1 cellular context compared by ENCODE assay signal in the genomic region with DNA sequence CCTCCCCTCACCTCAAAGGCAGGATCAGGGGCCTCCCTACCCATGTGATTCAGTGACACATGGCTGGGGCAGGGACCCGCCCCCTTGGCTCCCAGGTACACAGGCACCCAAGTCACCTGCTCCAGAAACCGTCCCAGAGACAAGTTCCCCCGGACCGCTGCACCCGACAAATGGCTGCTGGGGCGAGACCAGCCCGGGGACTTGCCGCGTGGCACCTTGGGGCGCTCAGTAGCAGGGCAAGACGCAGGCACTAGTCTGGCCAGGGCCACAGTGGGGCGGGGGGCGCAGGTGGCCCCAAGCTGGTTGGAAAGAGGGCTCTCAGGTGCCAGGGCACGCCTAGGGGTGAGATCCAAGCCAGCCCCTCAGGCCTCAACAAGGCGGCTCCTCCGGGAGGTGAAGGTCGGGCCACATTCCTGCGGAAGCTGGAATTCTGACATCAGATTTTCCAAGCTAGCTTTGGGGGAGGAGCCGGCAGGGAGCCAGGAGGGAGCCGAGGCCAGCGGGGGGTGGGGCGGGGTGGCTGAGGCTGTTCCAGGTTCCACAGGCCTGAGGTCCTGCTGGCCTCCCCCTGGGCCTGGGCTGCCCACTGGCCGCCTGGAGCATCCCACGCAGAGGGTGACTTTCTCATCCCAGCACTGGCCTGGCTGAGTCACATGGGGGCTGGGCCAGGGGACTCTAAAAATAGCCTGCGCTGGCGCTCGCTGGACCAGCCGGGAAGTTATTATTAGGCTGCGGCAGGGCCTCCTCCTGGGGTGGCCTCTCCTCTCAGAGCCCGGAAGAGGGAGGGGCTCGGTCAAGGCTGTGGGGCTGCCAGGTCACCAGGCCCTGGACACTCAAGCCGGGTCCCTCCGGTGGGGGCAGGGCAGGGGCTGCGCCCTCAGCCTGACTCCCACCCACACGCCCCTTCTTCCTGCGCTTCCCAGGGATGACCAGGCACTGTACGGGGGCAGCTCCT.
A peak's percentile ranks its signal among the peaks of the same experiment; 100 is the strongest.
TF ChIP-seq lines count a peak whose summit lies in the region.

No MANE protein-coding gene starts in this region.

TF ChIP-seq in HepG2, 621 proteins besides CTCF, POLR2A, EP300 and RAD21 (continued from another document and continues in another):
- TF ChIP-seq ZNF337 (CRISPR knock-in tag; IDR thresholded peaks at IDR 0.05; ENCODE audit: borderline replicate concordance, low read depth), result no peak
- TF ChIP-seq NR2F1 (CRISPR knock-in tag; IDR thresholded peaks at IDR 0.05), result peak; percentile 66 to 84; a peak in 3 of 4 replicates
- TF ChIP-seq, protein P1, sequence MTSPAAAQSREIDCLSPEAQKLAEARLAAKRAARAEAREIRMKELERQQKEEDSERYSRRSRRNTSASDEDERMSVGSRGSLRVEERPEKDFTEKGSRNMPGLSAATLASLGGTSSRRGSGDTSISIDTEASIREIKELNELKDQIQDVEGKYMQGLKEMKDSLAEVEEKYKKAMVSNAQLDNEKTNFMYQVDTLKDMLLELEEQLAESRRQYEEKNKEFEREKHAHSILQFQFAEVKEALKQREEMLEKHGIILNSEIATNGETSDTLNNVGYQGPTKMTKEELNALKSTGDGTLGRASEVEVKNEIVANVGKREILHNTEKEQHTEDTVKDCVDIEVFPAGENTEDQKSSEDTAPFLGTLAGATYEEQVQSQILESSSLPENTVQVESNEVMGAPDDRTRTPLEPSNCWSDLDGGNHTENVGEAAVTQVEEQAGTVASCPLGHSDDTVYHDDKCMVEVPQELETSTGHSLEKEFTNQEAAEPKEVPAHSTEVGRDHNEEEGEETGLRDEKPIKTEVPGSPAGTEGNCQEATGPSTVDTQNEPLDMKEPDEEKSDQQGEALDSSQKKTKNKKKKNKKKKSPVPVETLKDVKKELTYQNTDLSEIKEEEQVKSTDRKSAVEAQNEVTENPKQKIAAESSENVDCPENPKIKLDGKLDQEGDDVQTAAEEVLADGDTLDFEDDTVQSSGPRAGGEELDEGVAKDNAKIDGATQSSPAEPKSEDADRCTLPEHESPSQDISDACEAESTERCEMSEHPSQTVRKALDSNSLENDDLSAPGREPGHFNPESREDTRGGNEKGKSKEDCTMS (CRISPR knock-in tag; conservative IDR thresholded peaks at IDR 0.05), result no peak
- TF ChIP-seq NR1H2 (CRISPR knock-in tag; IDR thresholded peaks at IDR 0.05; ENCODE audit: borderline replicate concordance, low read depth), result 0 out of 2 replicates have a peak, but pooled peaks have one; percentile 51
- TF ChIP-seq MIER2 (CRISPR knock-in tag; IDR thresholded peaks at IDR 0.05), result no peak
- peak; percentile 57 for TF ChIP-seq SMAD3 (CRISPR knock-in tag; IDR thresholded peaks at IDR 0.05)
- TF ChIP-seq, protein P2, sequence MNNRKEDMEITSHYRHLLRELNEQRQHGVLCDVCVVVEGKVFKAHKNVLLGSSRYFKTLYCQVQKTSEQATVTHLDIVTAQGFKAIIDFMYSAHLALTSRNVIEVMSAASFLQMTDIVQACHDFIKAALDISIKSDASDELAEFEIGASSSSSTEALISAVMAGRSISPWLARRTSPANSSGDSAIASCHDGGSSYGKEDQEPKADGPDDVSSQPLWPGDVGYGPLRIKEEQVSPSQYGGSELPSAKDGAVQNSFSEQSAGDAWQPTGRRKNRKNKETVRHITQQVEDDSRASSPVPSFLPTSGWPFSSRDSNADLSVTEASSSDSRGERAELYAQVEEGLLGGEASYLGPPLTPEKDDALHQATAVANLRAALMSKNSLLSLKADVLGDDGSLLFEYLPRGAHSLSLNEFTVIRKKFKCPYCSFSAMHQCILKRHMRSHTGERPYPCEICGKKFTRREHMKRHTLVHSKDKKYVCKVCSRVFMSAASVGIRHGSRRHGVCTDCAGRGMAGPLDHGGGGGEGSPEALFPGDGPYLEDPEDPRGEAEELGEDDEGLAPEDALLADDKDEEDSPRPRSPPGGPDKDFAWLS (CRISPR knock-in tag; IDR thresholded peaks at IDR 0.05; ENCODE audit: borderline replicate concordance), result no peak
- TF ChIP-seq, protein P3, sequence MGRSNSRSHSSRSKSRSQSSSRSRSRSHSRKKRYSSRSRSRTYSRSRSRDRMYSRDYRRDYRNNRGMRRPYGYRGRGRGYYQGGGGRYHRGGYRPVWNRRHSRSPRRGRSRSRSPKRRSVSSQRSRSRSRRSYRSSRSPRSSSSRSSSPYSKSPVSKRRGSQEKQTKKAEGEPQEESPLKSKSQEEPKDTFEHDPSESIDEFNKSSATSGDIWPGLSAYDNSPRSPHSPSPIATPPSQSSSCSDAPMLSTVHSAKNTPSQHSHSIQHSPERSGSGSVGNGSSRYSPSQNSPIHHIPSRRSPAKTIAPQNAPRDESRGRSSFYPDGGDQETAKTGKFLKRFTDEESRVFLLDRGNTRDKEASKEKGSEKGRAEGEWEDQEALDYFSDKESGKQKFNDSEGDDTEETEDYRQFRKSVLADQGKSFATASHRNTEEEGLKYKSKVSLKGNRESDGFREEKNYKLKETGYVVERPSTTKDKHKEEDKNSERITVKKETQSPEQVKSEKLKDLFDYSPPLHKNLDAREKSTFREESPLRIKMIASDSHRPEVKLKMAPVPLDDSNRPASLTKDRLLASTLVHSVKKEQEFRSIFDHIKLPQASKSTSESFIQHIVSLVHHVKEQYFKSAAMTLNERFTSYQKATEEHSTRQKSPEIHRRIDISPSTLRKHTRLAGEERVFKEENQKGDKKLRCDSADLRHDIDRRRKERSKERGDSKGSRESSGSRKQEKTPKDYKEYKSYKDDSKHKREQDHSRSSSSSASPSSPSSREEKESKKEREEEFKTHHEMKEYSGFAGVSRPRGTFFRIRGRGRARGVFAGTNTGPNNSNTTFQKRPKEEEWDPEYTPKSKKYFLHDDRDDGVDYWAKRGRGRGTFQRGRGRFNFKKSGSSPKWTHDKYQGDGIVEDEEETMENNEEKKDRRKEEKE (IDR thresholded peaks at IDR 0.05), result no peak
- TF ChIP-seq, protein P4, sequence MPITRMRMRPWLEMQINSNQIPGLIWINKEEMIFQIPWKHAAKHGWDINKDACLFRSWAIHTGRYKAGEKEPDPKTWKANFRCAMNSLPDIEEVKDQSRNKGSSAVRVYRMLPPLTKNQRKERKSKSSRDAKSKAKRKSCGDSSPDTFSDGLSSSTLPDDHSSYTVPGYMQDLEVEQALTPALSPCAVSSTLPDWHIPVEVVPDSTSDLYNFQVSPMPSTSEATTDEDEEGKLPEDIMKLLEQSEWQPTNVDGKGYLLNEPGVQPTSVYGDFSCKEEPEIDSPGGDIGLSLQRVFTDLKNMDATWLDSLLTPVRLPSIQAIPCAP (CRISPR knock-in tag; IDR thresholded peaks at IDR 0.05; ENCODE audit: low read depth), result no peak
- TF ChIP-seq ARNT2 (CRISPR knock-in tag; IDR thresholded peaks at IDR 0.05; ENCODE audit: low read depth), result 0 out of 2 replicates have a peak, but pooled peaks have one; percentile 50
- peak; percentile 30; the same call in 1 of the 2 replicates for TF ChIP-seq ZMYM4 (CRISPR knock-in tag; IDR thresholded peaks at IDR 0.05)
- TF ChIP-seq, protein P5, sequence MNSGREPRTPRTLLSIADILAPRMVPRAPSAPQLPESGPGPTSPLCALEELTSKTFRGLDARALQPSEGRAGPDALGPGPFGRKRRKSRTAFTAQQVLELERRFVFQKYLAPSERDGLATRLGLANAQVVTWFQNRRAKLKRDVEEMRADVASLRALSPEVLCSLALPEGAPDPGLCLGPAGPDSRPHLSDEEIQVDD (CRISPR knock-in tag; IDR thresholded peaks at IDR 0.05; ENCODE audit: borderline replicate concordance), result no peak
- no peak; the same call in 1 of the 2 replicates for TF ChIP-seq ZNF558 (CRISPR knock-in tag; IDR thresholded peaks at IDR 0.05; ENCODE audit: borderline replicate concordance)
- TF ChIP-seq, protein P6, sequence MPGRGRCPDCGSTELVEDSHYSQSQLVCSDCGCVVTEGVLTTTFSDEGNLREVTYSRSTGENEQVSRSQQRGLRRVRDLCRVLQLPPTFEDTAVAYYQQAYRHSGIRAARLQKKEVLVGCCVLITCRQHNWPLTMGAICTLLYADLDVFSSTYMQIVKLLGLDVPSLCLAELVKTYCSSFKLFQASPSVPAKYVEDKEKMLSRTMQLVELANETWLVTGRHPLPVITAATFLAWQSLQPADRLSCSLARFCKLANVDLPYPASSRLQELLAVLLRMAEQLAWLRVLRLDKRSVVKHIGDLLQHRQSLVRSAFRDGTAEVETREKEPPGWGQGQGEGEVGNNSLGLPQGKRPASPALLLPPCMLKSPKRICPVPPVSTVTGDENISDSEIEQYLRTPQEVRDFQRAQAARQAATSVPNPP (CRISPR knock-in tag; IDR thresholded peaks at IDR 0.05), result no peak
- TF ChIP-seq ARNTL (CRISPR knock-in tag; IDR thresholded peaks at IDR 0.05), result no peak
- no peak for TF ChIP-seq NKX3-1 (CRISPR knock-in tag; IDR thresholded peaks at IDR 0.05)
- TF ChIP-seq, protein P7, sequence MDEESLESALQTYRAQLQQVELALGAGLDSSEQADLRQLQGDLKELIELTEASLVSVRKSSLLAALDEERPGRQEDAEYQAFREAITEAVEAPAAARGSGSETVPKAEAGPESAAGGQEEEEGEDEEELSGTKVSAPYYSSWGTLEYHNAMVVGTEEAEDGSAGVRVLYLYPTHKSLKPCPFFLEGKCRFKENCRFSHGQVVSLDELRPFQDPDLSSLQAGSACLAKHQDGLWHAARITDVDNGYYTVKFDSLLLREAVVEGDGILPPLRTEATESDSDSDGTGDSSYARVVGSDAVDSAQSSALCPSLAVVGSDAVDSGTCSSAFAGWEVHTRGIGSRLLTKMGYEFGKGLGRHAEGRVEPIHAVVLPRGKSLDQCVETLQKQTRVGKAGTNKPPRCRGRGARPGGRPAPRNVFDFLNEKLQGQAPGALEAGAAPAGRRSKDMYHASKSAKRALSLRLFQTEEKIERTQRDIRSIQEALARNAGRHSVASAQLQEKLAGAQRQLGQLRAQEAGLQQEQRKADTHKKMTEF (CRISPR knock-in tag; IDR thresholded peaks at IDR 0.05), result peak; percentile 92
- TF ChIP-seq KLF12 (CRISPR knock-in tag; IDR thresholded peaks at IDR 0.05; ENCODE audit: borderline replicate concordance), result no peak
- TF ChIP-seq, protein P8, sequence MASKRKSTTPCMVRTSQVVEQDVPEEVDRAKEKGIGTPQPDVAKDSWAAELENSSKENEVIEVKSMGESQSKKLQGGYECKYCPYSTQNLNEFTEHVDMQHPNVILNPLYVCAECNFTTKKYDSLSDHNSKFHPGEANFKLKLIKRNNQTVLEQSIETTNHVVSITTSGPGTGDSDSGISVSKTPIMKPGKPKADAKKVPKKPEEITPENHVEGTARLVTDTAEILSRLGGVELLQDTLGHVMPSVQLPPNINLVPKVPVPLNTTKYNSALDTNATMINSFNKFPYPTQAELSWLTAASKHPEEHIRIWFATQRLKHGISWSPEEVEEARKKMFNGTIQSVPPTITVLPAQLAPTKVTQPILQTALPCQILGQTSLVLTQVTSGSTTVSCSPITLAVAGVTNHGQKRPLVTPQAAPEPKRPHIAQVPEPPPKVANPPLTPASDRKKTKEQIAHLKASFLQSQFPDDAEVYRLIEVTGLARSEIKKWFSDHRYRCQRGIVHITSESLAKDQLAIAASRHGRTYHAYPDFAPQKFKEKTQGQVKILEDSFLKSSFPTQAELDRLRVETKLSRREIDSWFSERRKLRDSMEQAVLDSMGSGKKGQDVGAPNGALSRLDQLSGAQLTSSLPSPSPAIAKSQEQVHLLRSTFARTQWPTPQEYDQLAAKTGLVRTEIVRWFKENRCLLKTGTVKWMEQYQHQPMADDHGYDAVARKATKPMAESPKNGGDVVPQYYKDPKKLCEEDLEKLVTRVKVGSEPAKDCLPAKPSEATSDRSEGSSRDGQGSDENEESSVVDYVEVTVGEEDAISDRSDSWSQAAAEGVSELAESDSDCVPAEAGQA (IDR thresholded peaks at IDR 0.05; ENCODE audit: low read depth), result no peak
- TF ChIP-seq, protein P8 (CRISPR knock-in tag; IDR thresholded peaks at IDR 0.05; ENCODE audit: borderline replicate concordance), result no peak
- no peak for TF ChIP-seq PHB2 (IDR thresholded peaks at IDR 0.05; ENCODE audit: partially characterized antibody)
- no peak for TF ChIP-seq MAF1 (CRISPR knock-in tag; IDR thresholded peaks at IDR 0.05; ENCODE audit: borderline replicate concordance)
- no peak for TF ChIP-seq ZNF761 (CRISPR knock-in tag; conservative IDR thresholded peaks at IDR 0.05)
- no peak for TF ChIP-seq ZNF10 (CRISPR knock-in tag; IDR thresholded peaks at IDR 0.05; ENCODE audit: borderline replicate concordance, low read depth)
- TF ChIP-seq PITX1 (CRISPR knock-in tag; IDR thresholded peaks at IDR 0.05), result peak; percentile 49; the same call in 1 of the 2 replicates
- peak; percentile 79 for TF ChIP-seq KAT8 (CRISPR knock-in tag; IDR thresholded peaks at IDR 0.05)
- 0 out of 2 replicates have a peak, but pooled peaks have one; percentile 37 for TF ChIP-seq ZNF124 (CRISPR knock-in tag; IDR thresholded peaks at IDR 0.05)
- peak; percentile 32; the same call in 1 of the 2 replicates for TF ChIP-seq TMF1 (CRISPR knock-in tag; IDR thresholded peaks at IDR 0.05; ENCODE audit: low read depth)
- no peak; the same call in 1 of the 2 replicates for TF ChIP-seq ZNF292 (CRISPR knock-in tag; IDR thresholded peaks at IDR 0.05; ENCODE audit: borderline replicate concordance, low read depth)
- TF ChIP-seq, protein P9, sequence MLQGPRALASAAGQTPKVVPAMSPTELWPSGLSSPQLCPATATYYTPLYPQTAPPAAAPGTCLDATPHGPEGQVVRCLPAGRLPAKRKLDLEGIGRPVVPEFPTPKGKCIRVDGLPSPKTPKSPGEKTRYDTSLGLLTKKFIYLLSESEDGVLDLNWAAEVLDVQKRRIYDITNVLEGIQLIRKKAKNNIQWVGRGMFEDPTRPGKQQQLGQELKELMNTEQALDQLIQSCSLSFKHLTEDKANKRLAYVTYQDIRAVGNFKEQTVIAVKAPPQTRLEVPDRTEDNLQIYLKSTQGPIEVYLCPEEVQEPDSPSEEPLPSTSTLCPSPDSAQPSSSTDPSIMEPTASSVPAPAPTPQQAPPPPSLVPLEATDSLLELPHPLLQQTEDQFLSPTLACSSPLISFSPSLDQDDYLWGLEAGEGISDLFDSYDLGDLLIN (CRISPR knock-in tag; IDR thresholded peaks at IDR 0.05; ENCODE audit: borderline replicate concordance), result no peak
- TF ChIP-seq, protein P10, sequence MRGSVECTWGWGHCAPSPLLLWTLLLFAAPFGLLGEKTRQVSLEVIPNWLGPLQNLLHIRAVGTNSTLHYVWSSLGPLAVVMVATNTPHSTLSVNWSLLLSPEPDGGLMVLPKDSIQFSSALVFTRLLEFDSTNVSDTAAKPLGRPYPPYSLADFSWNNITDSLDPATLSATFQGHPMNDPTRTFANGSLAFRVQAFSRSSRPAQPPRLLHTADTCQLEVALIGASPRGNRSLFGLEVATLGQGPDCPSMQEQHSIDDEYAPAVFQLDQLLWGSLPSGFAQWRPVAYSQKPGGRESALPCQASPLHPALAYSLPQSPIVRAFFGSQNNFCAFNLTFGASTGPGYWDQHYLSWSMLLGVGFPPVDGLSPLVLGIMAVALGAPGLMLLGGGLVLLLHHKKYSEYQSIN (CRISPR knock-in tag; IDR thresholded peaks at IDR 0.05; ENCODE audit: borderline replicate concordance), result no peak
- TF ChIP-seq SIN3B (IDR thresholded peaks at IDR 0.05; ENCODE audit: low read length), result no peak
